Comparison of ENCODE assay signal across 8 cellular contexts in the genomic region with DNA sequence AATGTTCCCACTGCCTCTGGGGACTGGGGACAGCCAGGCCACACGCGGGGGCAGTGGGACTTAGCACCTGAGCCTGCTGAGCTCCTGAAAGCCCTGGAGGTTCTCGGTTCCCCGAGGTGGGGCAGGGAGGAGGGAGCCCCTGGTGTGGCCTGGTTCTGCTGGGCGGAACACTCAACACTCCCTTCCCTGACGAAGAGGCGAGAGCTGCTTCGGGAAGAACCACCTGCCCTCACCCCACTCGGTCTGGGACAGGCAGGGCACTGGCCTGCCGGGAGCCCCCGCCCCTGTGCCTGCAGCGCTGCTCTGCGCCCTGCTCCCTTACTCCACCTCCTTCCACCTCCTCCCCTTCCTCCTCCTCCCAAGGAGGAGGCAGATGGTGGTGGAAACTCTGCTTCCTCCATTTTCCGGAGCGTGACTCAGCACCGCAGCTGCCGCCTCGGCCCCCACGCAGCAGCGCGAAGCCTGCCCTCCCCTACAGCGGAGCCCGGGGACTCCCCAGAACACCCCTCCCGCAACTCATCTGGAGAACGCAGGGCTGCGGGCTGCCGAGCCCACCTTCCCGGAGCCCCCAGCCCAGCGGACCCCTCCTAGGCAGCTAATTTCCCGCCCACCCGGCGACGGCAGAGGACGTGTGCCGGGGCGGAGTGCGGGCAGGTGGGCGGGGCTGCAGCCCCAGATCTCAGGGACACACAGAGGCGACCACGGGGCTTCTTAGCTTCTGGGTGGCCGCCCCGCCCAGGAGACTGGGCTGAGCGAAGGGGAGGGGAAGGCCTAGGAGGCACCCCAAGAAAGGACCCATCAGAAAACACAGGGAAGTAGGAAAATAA. TPM values are rescaled to one million over a fixed set of nuclear protein-coding genes. Genes with fewer than 3 reads are reported as not detected.
DNase-seq lines count a peak whose midpoint lies in the region; ATAC-seq and TF ChIP-seq lines count a peak whose summit lies in the region.

No MANE protein-coding gene starts in this region.

- H3K4me3 ChIP-seq in GM12875 (ENCODE audit: low read depth, low read length) = peak overlapping the region; percentile 59
- H3K4me3 ChIP-seq in epithelial cell of esophagus (ENCODE audit: low read length) = peak overlapping the region; percentile 41
- H3K4me3 ChIP-seq in mucosa of stomach (ENCODE audit: low read length) = peak overlapping the region; percentile 58

- peak overlapping the region; percentile 65 for H3K4me3 Mint-ChIP-seq in activated CD8-positive, alpha-beta memory T cell treated with anti-CD3 and anti-CD28 coated beads, Interleukin-2, amount 10 ng/mL, durations not matched to agents 7 days and 5 days

- CTCF ChIA-PET in activated CD8-positive, alpha-beta memory T cell treated with anti-CD3 and anti-CD28 coated beads, Interleukin-2, amount 10 ng/mL, durations not matched to agents 7 days and 5 days (lab: Charles Lee) = interaction anchor here (0.7 to 3.1 kb wide), 12 partner anchors 10 to 123 kb away, joined by 3 to 17 read pairs (median 4); partner anchors contain the start of genes ADSS1, SIVA1 and ZBTB42

- peak; percentile 90 for DNase-seq in NCI-H69 (lab: John Stamatoyannopoulos, UW)
- peak; percentile 75 for DNase-seq in activated CD8-positive, alpha-beta memory T cell treated with anti-CD3 and anti-CD28 coated beads, Interleukin-2, amount 10 ng/mL, durations not matched to agents 7 days and 5 days
- peak; percentile 71 for DNase-seq in epithelial cell of esophagus (ENCODE audit: low read depth)
- DNase-seq in stimulated activated CD8-positive, alpha-beta memory T cell treated with anti-CD3 and anti-CD28 coated beads, Interleukin-4, amount 100 ng/mL, for 4 hours (ENCODE audit: low read depth in 2 of 2, low spot score in 1 of 2) = peak; percentile 41 to 68
- no peak for DNase-seq in NCI-H187 (lab: John Stamatoyannopoulos, UW)

- no peaks in the 10 kb centered on the region for H3K9me3 ChIP-seq in mucosa of stomach (ENCODE audit: control insufficient read depth, low read length)

- peak overlapping the region; percentile 86 for H3K9ac ChIP-seq in mucosa of stomach (ENCODE audit: low read length)

- H3K36me3 ChIP-seq in mucosa of stomach (ENCODE audit: control insufficient read depth, insufficient read depth, low read length) = no peaks in the 10 kb centered on the region

- H3K27me3 ChIP-seq in mucosa of stomach (ENCODE audit: control insufficient read depth, insufficient read depth, low read length) = no peaks in the 10 kb centered on the region

- H3K4me1 Mint-ChIP-seq in activated CD8-positive, alpha-beta memory T cell treated with anti-CD3 and anti-CD28 coated beads, Interleukin-2, amount 10 ng/mL, durations not matched to agents 7 days and 5 days = peaks cover 20% of the 10 kb centered on the region

- peak; percentile 53 for ATAC-seq in HG02885 (IDR thresholded peaks at IDR 0.05; ENCODE audit: poor library complexity, unreplicated experiment)
- peak; percentile 83 for ATAC-seq in activated CD8-positive, alpha-beta memory T cell treated with anti-CD3 and anti-CD28 coated beads, Interleukin-2, amount 10 ng/mL, durations not matched to agents 7 days and 5 days

- H3K9me3 Mint-ChIP-seq in activated CD8-positive, alpha-beta memory T cell treated with anti-CD3 and anti-CD28 coated beads, Interleukin-2, amount 10 ng/mL, durations not matched to agents 7 days and 5 days (ENCODE audit: low read depth) = no peaks in the 10 kb centered on the region

- peaks cover 62% of the 10 kb centered on the region for H3K4me1 ChIP-seq in mucosa of stomach (ENCODE audit: control insufficient read depth, insufficient read depth, low read length)

- peak overlapping the region; percentile 78 for H3K27ac Mint-ChIP-seq in activated CD8-positive, alpha-beta memory T cell treated with anti-CD3 and anti-CD28 coated beads, Interleukin-2, amount 10 ng/mL, durations not matched to agents 7 days and 5 days

- H3K36me3 Mint-ChIP-seq in activated CD8-positive, alpha-beta memory T cell treated with anti-CD3 and anti-CD28 coated beads, Interleukin-2, amount 10 ng/mL, durations not matched to agents 7 days and 5 days = no peaks in the 10 kb centered on the region

- H3K27me3 Mint-ChIP-seq in activated CD8-positive, alpha-beta memory T cell treated with anti-CD3 and anti-CD28 coated beads, Interleukin-2, amount 10 ng/mL, durations not matched to agents 7 days and 5 days = peaks cover 10% of the 10 kb centered on the region

- no peak for TF ChIP-seq CTCF in GM12875 (IDR thresholded peaks at IDR 0.05; ENCODE audit: borderline replicate concordance, insufficient read depth, low read depth, low read length)
- TF ChIP-seq CTCF in epithelial cell of esophagus (IDR thresholded peaks at IDR 0.05; ENCODE audit: insufficient read depth, low read depth, low read length, missing control alignments) = no peak

RNA-seq across cellular contexts. Expression of gene INF2, which starts 11.7 kb away (rescaled TPM):
- 10 to 100 TPM; 59.9 to 63.6 TPM for total RNA-seq in activated CD8-positive, alpha-beta memory T cell treated with anti-CD3 and anti-CD28 coated beads, Interleukin-2, amount 10 ng/mL, durations not matched to agents 7 days and 5 days

RNA-seq across cellular contexts. Expression of gene ADSS1, which starts 46.3 kb away (rescaled TPM):
- 1 to 10 TPM; 2.5 to 3.5 TPM for total RNA-seq in activated CD8-positive, alpha-beta memory T cell treated with anti-CD3 and anti-CD28 coated beads, Interleukin-2, amount 10 ng/mL, durations not matched to agents 7 days and 5 days

Comparison
In these comparisons a context has a peak if more than half of its experiments do, and no peak if none do; other contexts are left out.
1. DNase-seq: peak in NCI-H69 (single experiment), activated CD8-positive, alpha-beta memory T cell treated with anti-CD3 and anti-CD28 coated beads, Interleukin-2, amount 10 ng/mL, durations not matched to agents 7 days and 5 days (single experiment), epithelial cell of esophagus (single experiment) and stimulated activated CD8-positive, alpha-beta memory T cell treated with anti-CD3 and anti-CD28 coated beads, Interleukin-4, amount 100 ng/mL, for 4 hours (2 of 2); none in NCI-H187 (0 of 2).
2. Peak in every context shown above with its lines, with median percentiles within 50 percentile points of each other: H3K4me3 ChIP-seq.